ENCODE assay signal across 1 cellular context in the genomic region with DNA sequence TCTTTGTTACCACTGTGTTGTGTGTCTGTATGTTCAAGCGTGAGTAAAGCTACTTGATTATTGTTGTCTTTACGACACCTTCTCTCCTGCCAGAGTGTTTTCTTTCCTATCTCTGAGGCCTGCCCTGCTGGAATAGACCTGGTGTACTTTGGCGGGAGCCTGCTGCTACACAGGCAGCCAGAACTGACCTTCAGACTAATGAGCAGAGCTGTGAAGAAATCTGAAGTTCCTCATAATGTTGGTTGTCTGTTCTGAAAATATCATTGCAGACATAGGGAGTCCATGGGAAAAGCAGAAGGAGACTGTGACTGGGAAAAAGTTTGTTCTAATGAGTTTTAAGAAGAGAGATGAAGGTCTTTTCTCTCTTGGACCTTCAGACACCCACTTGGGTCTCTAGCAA.
TF ChIP-seq lines count a peak whose summit lies in the region.

No MANE protein-coding gene starts in this region.

TF ChIP-seq in K562, 482 proteins besides CTCF, POLR2A, EP300 and RAD21 (continued from another document):
- TF ChIP-seq, protein P1, sequence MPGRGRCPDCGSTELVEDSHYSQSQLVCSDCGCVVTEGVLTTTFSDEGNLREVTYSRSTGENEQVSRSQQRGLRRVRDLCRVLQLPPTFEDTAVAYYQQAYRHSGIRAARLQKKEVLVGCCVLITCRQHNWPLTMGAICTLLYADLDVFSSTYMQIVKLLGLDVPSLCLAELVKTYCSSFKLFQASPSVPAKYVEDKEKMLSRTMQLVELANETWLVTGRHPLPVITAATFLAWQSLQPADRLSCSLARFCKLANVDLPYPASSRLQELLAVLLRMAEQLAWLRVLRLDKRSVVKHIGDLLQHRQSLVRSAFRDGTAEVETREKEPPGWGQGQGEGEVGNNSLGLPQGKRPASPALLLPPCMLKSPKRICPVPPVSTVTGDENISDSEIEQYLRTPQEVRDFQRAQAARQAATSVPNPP (IDR thresholded peaks at IDR 0.05; ENCODE audit: borderline replicate concordance, insufficient read depth, insufficient read length) = no peak
- no peak for TF ChIP-seq ARID4B (CRISPR knock-in tag; IDR thresholded peaks at IDR 0.05)
- TF ChIP-seq MTA1 (IDR thresholded peaks at IDR 0.05; ENCODE audit: borderline replicate concordance) = no peak
- TF ChIP-seq DDX20 (tag; IDR thresholded peaks at IDR 0.05; ENCODE audit: low read depth) = no peak
- TF ChIP-seq GABPB2 (CRISPR knock-in tag; conservative IDR thresholded peaks at IDR 0.05) = no peak
- TF ChIP-seq, protein P2, sequence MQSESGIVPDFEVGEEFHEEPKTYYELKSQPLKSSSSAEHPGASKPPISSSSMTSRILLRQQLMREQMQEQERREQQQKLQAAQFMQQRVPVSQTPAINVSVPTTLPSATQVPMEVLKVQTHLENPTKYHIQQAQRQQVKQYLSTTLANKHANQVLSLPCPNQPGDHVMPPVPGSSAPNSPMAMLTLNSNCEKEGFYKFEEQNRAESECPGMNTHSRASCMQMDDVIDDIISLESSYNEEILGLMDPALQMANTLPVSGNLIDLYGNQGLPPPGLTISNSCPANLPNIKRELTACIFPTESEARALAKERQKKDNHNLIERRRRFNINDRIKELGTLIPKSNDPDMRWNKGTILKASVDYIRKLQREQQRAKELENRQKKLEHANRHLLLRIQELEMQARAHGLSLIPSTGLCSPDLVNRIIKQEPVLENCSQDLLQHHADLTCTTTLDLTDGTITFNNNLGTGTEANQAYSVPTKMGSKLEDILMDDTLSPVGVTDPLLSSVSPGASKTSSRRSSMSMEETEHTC (IDR thresholded peaks at IDR 0.05) = no peak
- no peak for TF ChIP-seq NR3C1 (CRISPR knock-in tag; IDR thresholded peaks at IDR 0.05)
- no peak for TF ChIP-seq ZNF12 (CRISPR knock-in tag; IDR thresholded peaks at IDR 0.05)
- TF ChIP-seq, protein P3, sequence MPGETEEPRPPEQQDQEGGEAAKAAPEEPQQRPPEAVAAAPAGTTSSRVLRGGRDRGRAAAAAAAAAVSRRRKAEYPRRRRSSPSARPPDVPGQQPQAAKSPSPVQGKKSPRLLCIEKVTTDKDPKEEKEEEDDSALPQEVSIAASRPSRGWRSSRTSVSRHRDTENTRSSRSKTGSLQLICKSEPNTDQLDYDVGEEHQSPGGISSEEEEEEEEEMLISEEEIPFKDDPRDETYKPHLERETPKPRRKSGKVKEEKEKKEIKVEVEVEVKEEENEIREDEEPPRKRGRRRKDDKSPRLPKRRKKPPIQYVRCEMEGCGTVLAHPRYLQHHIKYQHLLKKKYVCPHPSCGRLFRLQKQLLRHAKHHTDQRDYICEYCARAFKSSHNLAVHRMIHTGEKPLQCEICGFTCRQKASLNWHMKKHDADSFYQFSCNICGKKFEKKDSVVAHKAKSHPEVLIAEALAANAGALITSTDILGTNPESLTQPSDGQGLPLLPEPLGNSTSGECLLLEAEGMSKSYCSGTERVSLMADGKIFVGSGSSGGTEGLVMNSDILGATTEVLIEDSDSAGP (CRISPR knock-in tag; IDR thresholded peaks at IDR 0.05) = no peak
- no peak for TF ChIP-seq CREBBP (IDR thresholded peaks at IDR 0.05; ENCODE audit: low read depth, low read length)
- TF ChIP-seq RHOXF2B (CRISPR knock-in tag; conservative IDR thresholded peaks at IDR 0.05) = no peak
- TF ChIP-seq, protein P4, sequence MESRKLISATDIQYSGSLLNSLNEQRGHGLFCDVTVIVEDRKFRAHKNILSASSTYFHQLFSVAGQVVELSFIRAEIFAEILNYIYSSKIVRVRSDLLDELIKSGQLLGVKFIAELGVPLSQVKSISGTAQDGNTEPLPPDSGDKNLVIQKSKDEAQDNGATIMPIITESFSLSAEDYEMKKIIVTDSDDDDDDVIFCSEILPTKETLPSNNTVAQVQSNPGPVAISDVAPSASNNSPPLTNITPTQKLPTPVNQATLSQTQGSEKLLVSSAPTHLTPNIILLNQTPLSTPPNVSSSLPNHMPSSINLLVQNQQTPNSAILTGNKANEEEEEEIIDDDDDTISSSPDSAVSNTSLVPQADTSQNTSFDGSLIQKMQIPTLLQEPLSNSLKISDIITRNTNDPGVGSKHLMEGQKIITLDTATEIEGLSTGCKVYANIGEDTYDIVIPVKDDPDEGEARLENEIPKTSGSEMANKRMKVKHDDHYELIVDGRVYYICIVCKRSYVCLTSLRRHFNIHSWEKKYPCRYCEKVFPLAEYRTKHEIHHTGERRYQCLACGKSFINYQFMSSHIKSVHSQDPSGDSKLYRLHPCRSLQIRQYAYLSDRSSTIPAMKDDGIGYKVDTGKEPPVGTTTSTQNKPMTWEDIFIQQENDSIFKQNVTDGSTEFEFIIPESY (CRISPR knock-in tag; IDR thresholded peaks at IDR 0.05) = no peak
- TF ChIP-seq CBFA2T2 (conservative IDR thresholded peaks at IDR 0.05) = no peak
- TF ChIP-seq, protein P5, sequence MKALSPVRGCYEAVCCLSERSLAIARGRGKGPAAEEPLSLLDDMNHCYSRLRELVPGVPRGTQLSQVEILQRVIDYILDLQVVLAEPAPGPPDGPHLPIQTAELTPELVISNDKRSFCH (CRISPR knock-in tag; IDR thresholded peaks at IDR 0.05) = no peak
- TF ChIP-seq, protein P5 (tag; IDR thresholded peaks at IDR 0.05) = no peak
- no peak for TF ChIP-seq HMGN3 (IDR thresholded peaks at IDR 0.05; ENCODE audit: borderline replicate concordance, extremely low read depth, insufficient read length, low read depth, low read length)
- no peak for TF ChIP-seq ARID3B (CRISPR knock-in tag; IDR thresholded peaks at IDR 0.05; ENCODE audit: borderline replicate concordance)
